ENCODE assay signal across 33 cellular contexts in the genomic region with DNA sequence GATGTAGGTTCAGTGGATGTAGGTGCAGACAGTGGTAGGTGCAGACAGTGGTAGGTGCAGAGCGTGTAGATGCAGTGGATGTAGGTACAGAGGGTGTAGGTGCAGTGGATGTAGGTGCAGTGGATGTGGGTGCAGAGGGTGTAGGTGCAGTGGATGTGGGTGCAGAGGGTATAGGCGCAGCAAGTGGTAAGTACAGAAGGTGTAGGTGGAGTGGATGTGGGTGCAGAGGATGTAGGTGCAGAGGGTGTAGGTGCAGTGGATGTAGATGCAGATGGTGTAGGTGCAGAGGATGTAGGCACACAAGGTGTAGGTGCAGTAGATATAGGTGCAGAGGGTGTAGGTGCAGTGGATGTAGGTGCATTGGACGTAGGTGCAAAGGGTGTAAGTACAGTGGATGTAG.
"Had no signal": no experiment of that assay in that cellular context is flagged by ENCODE, and none has a peak within 500 bp of the region (broad histone marks: within the 10 kb centered on the region; RNA-seq: fewer than 3 reads in every experiment).

No MANE protein-coding gene starts in this region.

- FAIRE-seq: astrocyte, TTC549 had no signal

- H3K27me3 ChIP-seq: adrenal gland, body of pancreas, brain microvascular endothelial cell, breast epithelium had no signal

- H3K36me3 ChIP-seq: adrenal gland, brain microvascular endothelial cell, breast epithelium had no signal

- H3K27ac ChIP-seq: adrenal gland, body of pancreas, brain microvascular endothelial cell, breast epithelium, VCaP had no signal

- H3K4me1 ChIP-seq: body of pancreas, breast epithelium had no signal

- DNase-seq: activated B cell treated with CpG ODN at 0.5 μM for 24 hours; activated CD4-positive, alpha-beta memory T cell treated with anti-CD3 and anti-CD28 coated beads for 36 hours; activated CD4-positive, alpha-beta T cell treated with anti-CD3 and anti-CD28 coated beads for 4 hours; activated CD4-positive, alpha-beta T cell treated with anti-CD3 and anti-CD28 coated beads, Interleukin-2, amount 10 ng/mL, durations not matched to agents 24 days and 14 days; activated CD4-positive, alpha-beta T cell treated with anti-CD3 and anti-CD28 coated beads, Interleukin-2, amount 50 U/mL, for 1 hour; activated CD4-positive, alpha-beta T cell treated with anti-CD3 and anti-CD28 coated beads, Interleukin-2, amount 50 U/mL, for 4 hours; activated CD4-positive, CD25-positive, alpha-beta regulatory T cell treated with anti-CD3 and anti-CD28 coated beads, Interleukin-2, amount 50 U/mL, for 72 hours; activated CD8-positive, alpha-beta memory T cell treated with anti-CD3 and anti-CD28 coated beads, Interleukin-2, amount 50 U/mL, for 4 hours; activated CD8-positive, alpha-beta T cell treated with anti-CD3 and anti-CD28 coated beads for 36 hours; activated effector memory CD4-positive, alpha-beta T cell treated with anti-CD3 and anti-CD28 coated beads, Interleukin-2, amount 50 U/mL, for 16 hours; activated gamma-delta T cell treated with Interleukin-2 at 50 U/mL for 16 hours; activated naive CD4-positive, alpha-beta T cell; activated naive CD4-positive, alpha-beta T cell treated with anti-CD3 and anti-CD28 coated beads for 36 hours; activated naive CD4-positive, alpha-beta T cell treated with anti-CD3 and anti-CD28 coated beads, Interleukin-2, amount 50 U/mL, for 16 hours; activated naive CD8-positive, alpha-beta T cell treated with anti-CD3 and anti-CD28 coated beads for 36 hours; activated T-cell treated with anti-CD3 and anti-CD28 coated beads for 4 hours; activated T-cell treated with anti-CD3 and anti-CD28 coated beads, Interleukin-2, amount 50 U/mL, for 1 hour; activated T-cell treated with anti-CD3 and anti-CD28 coated beads, Interleukin-2, amount 50 U/mL, for 4 hours; activated T-cell treated with anti-CD3 and anti-CD28 coated beads, Interleukin-2, amount 50 U/mL, for 72 hours; adrenal gland; amniotic stem cell; aorta; body of pancreas; brain microvascular endothelial cell; central memory CD4-positive, alpha-beta T cell; T-helper 2 cell; T-helper 9 cell had no signal

- H3K4me3 ChIP-seq: adrenal gland, body of pancreas, breast epithelium had no signal

- ATAC-seq: activated CD8-positive, alpha-beta T cell treated with anti-CD3 and anti-CD28 coated beads for 36 hours; activated naive CD4-positive, alpha-beta T cell treated with anti-CD3 and anti-CD28 coated beads, Interleukin-2, amount 50 U/mL, for 72 hours; activated T-cell treated with anti-CD3 and anti-CD28 coated beads, Interleukin-2, amount 50 U/mL, for 4 hours; activated T-cell treated with anti-CD3 and anti-CD28 coated beads, Interleukin-2, amount 50 U/mL, for 72 hours; activated T-helper 17 cell treated with anti-CD3 and anti-CD28 coated beads, Interleukin-2, amount 50 U/mL, for 72 hours; body of pancreas had no signal

- H3K9me3 ChIP-seq: adrenal gland, body of pancreas, breast epithelium had no signal
